ENCODE assay signal across 8 cellular contexts in the genomic region with DNA sequence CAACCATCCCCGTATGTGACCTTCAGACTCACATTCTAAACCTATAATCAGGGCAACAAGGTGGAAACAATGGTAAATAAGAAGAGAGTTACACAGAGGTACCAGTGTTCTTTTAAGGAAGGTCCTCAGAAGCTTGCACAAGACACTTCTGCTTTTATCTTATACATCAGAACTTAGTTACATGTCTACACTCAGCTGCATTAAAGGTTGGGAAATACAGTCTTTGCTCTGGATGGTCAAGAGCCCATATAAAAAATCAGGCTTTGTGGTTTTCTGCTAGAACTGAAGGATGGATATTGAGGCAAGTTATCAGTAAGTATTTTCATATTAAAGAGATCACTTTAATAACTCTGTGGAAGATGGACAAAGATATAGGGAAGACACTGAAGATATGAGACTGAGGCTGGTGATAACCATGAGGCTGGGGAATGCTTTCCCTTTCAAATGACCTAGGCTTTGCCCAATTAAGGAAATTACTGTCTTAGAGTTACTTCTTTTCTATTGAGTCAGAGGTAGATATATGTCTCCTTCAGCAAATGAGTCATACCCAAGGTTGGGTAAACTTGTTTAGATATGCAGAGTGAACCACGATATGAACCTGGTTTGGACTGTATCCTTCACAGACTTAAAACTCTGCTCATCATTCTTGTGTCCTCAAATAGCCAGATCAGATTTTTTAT.
A peak's percentile ranks its signal among the peaks of the same experiment; 100 is the strongest.
DNase-seq lines count a peak whose midpoint lies in the region; ATAC-seq and TF ChIP-seq lines count a peak whose summit lies in the region.
"Had no signal": no experiment of that assay in that cellular context is flagged by ENCODE, and none has a peak within 500 bp of the region (broad histone marks: within the 10 kb centered on the region; RNA-seq: fewer than 3 reads in every experiment).

No MANE protein-coding gene starts in this region.

- H3K79me2 ChIP-seq in PC-3 (ENCODE audit: low read length): no peaks in the 10 kb centered on the region

- intact Hi-C loops in PC-3 (cut with micrococcal nuclease) (loop anchor here (5.0 kb wide), 1 partner anchor 88 kb away; the partner anchor contains the start of gene TNC), left colon (cut with DNase I, micrococcal nuclease) (no loop called here)

- no peaks in the 10 kb centered on the region for H3K27me3 ChIP-seq in PC-3 (ENCODE audit: low read length)

- no peaks in the 10 kb centered on the region for H3F3A ChIP-seq in PC-3 (ENCODE audit: low read length, unreplicated experiment)

- H3K27ac ChIP-seq in PC-3 (ENCODE audit: low read length): 0 out of 2 replicates have a peak overlapping the region, but pooled peaks have one; percentile 30

- H4K20me1 ChIP-seq in PC-3 (ENCODE audit: low read length): no peaks in the 10 kb centered on the region

- DNase-seq in PC-3: peak; percentile 74
- peak; percentile 96 for DNase-seq in renal cortical epithelial cell (ENCODE audit: low read depth)
- DNase-seq in left colon: no peak
- DNase-seq in NCI-H1436 (lab: John Stamatoyannopoulos, UW): no peak
- no peak for DNase-seq in NCI-H2196 treated with DMSO at 0.1 percent for 48 hours (lab: John Stamatoyannopoulos, UW; ENCODE audit: unreplicated experiment)

- POLR2A ChIA-PET in PC-3 (lab: Charles Lee; ENCODE audit: unreplicated experiment): no interaction called here

- H3K9me3 ChIP-seq in PC-3 (ENCODE audit: low read length): no peaks in the 10 kb centered on the region

- CTCF ChIA-PET in PC-3 (lab: Charles Lee): no interaction called here

- no peaks in the 10 kb centered on the region for H3K36me3 ChIP-seq in PC-3 (ENCODE audit: low read depth, low read length)

- no peak overlapping the region for H3K9ac ChIP-seq in PC-3 (ENCODE audit: low read length)

- peaks cover 46% of the 10 kb centered on the region for H3K4me1 ChIP-seq in PC-3 (ENCODE audit: insufficient read depth, low read length)

- H3K4me2 ChIP-seq in PC-3 (ENCODE audit: low read length): peak overlapping the region; percentile 13

- H3K9me2 ChIP-seq in PC-3 (replicated peaks; ENCODE audit: low read length): no peaks in the 10 kb centered on the region

- no TSS peak for BruUV-seq in PC-3 (replicated peaks; lab: Mats Ljungman, UMichigan)

- H2AFZ ChIP-seq in PC-3 (ENCODE audit: low read length): no peak overlapping the region

- H3K4me3 ChIP-seq in PC-3 (ENCODE audit: low read length): no peak overlapping the region
- H3K4me3 ChIP-seq: skin epidermis had no signal

- TF ChIP-seq CTCF in PC-3 (conservative IDR thresholded peaks at IDR 0.05; ENCODE audit: low read depth, low read length): no peak

- ATAC-seq in GM18907 (IDR thresholded peaks at IDR 0.05; ENCODE audit: unreplicated experiment): peak; percentile 57
- peak; percentile 37 for ATAC-seq in HG02763 (IDR thresholded peaks at IDR 0.05; ENCODE audit: unreplicated experiment)
- ATAC-seq in PC-3: peak; percentile 94
- ATAC-seq in left colon: no peak

Comparison
In these comparisons a context has a peak if more than half of its experiments do, and no peak if none do; other contexts are left out.
1. DNase-seq: peak in PC-3 (single experiment) and renal cortical epithelial cell (single experiment); none in left colon (0 of 2), NCI-H1436 (single experiment) and NCI-H2196 treated with DMSO at 0.1 percent for 48 hours (single experiment).